In genomic region chr9:100534401-100534800, GRCh38 we compare ENCODE assay signal across 24 cellular contexts. TPM values are rescaled to one million over a fixed set of nuclear protein-coding genes. Genes with fewer than 3 reads are reported as not detected.
DNase-seq lines count a peak whose midpoint lies in the region; ATAC-seq and TF ChIP-seq lines count a peak whose summit lies in the region.
"Had no signal": no experiment of that assay in that cellular context is flagged by ENCODE, and none has a peak within 500 bp of the region (broad histone marks: within the 10 kb centered on the region; RNA-seq: fewer than 3 reads in every experiment).

No MANE protein-coding gene starts in this region.

- TF ChIP-seq POLR2A in adrenal gland (IDR thresholded peaks at IDR 0.05) = no peak

- H3K36me3 Mint-ChIP-seq in T-helper 17 cell (ENCODE audit: low read depth) = no peaks in the 10 kb centered on the region
- H3K36me3 Mint-ChIP-seq: T-cell had no signal

- H3K27me3 Mint-ChIP-seq in T-helper 17 cell = no peaks in the 10 kb centered on the region
- H3K27me3 Mint-ChIP-seq: activated CD8-positive, alpha-beta T cell treated with anti-CD3 and anti-CD28 coated beads for 36 hours; activated naive CD8-positive, alpha-beta T cell; effector memory CD8-positive, alpha-beta T cell; T-cell had no signal

- no peak overlapping the region for H3K4me3 ChIP-seq in SJCRH30
- H3K4me3 ChIP-seq in adrenal gland = no peak overlapping the region
- H3K4me3 ChIP-seq: esophagus squamous epithelium, K562, smooth muscle cell, testis, uterus had no signal

- no peaks in the 10 kb centered on the region for H3K9me3 ChIP-seq in SJCRH30 (replicated peaks)
- no peaks in the 10 kb centered on the region for H3K9me3 ChIP-seq in T-helper 17 cell (ENCODE audit: control insufficient read depth, low read length, poor library complexity, severe bottlenecking)
- H3K9me3 ChIP-seq in adrenal gland (replicated peaks in 1 of 3) = no peaks in the 10 kb centered on the region
- H3K9me3 ChIP-seq: esophagus squamous epithelium, testis, uterus had no signal

- H3K36me3 ChIP-seq in SJCRH30 = 0 out of 2 replicates have a peak, but pooled peaks cover 3% of the 10 kb centered on the region
- no peaks in the 10 kb centered on the region for H3K36me3 ChIP-seq in adrenal gland (replicated peaks in 1 of 2)
- H3K36me3 ChIP-seq: esophagus squamous epithelium, uterus had no signal

- H3K27ac Mint-ChIP-seq in T-helper 17 cell = no peak overlapping the region
- H3K27ac Mint-ChIP-seq: activated CD8-positive, alpha-beta T cell treated with anti-CD3 and anti-CD28 coated beads for 36 hours; activated naive CD8-positive, alpha-beta T cell; effector memory CD8-positive, alpha-beta T cell; T-cell had no signal

- DNase-seq in LHCN-M2 (ENCODE audit: low read depth) = peak; percentile 13
- DNase-seq in SJCRH30 = peak in 1 of 2 experiments; percentile 55
- DNase-seq in fibroblast of the conjunctiva (ENCODE audit: low read depth) = peak; percentile 10
- DNase-seq in pons (ENCODE audit: low spot score) = peak; percentile 84
- DNase-seq in T-helper 17 cell = no peak
- no peak for DNase-seq in central memory CD4-positive, alpha-beta T cell
- DNase-seq in adrenal gland = no peak
- DNase-seq: ACHN; activated CD4-positive, CD25-positive, alpha-beta regulatory T cell treated with anti-CD3 and anti-CD28 coated beads, Interleukin-2, amount 50 U/mL, for 72 hours; activated CD8-positive, alpha-beta T cell treated with anti-CD3 and anti-CD28 coated beads for 36 hours; effector memory CD8-positive, alpha-beta T cell; esophagus squamous epithelium; GOT3; NCI-H1694; NCI-H226; nucleus accumbens; SHP77 treated with DMSO at 0.1 percent for 48 hours; T-cell; testis; uterus had no signal

- H3K4me1 ChIP-seq in SJCRH30 (peaks cover 13% of the 10 kb centered on the region), adrenal gland (replicated peaks in 1 of 2) (no peaks in the 10 kb centered on the region)
- H3K4me1 ChIP-seq: esophagus squamous epithelium, testis, uterus had no signal

- no peak overlapping the region for H3K4me3 Mint-ChIP-seq in T-helper 17 cell
- H3K4me3 Mint-ChIP-seq: activated CD8-positive, alpha-beta T cell treated with anti-CD3 and anti-CD28 coated beads for 36 hours; activated naive CD8-positive, alpha-beta T cell; effector memory CD8-positive, alpha-beta T cell; T-cell had no signal

- ATAC-seq in GM21528 (IDR thresholded peaks at IDR 0.05; ENCODE audit: low FRiP score, unreplicated experiment) (no peak), T-helper 17 cell (no peak)
- ATAC-seq: activated CD8-positive, alpha-beta T cell treated with anti-CD3 and anti-CD28 coated beads for 36 hours; effector memory CD8-positive, alpha-beta T cell; K562; T-cell had no signal

- WGBS in adrenal gland, 4 donors = 75 to 91% (median 86%) methylated on average over 4 of the region's 4 CpGs

- peaks cover 2% of the 10 kb centered on the region for H3K4me1 Mint-ChIP-seq in T-helper 17 cell
- H3K4me1 Mint-ChIP-seq: T-cell had no signal

- TF ChIP-seq CTCF in adrenal gland (IDR thresholded peaks at IDR 0.05) = no peak

- no peaks in the 10 kb centered on the region for H3K27me3 ChIP-seq in SJCRH30
- no peaks in the 10 kb centered on the region for H3K27me3 ChIP-seq in adrenal gland
- H3K27me3 ChIP-seq: esophagus squamous epithelium, testis, uterus had no signal

- intact Hi-C loops in adrenal gland (cut with DNase I) = no loop called here

- H3K27ac ChIP-seq in SJCRH30 = peak overlapping the region; percentile 28
- H3K27ac ChIP-seq in adrenal gland = no peak overlapping the region
- H3K27ac ChIP-seq: esophagus squamous epithelium, testis, uterus had no signal

RNA-seq across cellular contexts. Expression of gene CAVIN4, which starts 43.5 kb away (rescaled TPM):
- total RNA-seq in LHCN-M2 (2014; rRNA removed) (2.2 and 5.2 TPM in 2 replicates), T-helper 17 cell (under 1 TPM in 1 of 2 donors, not detected in 1; 0.13 TPM), adrenal gland (under 1 TPM in 5 of 8 donors, not detected in 3; 0.13 to 0.42 (median 0.28) TPM)
- 10.8 TPM for polyA plus RNA-seq in LHCN-M2 (2012)
- total RNA-seq in SJCRH30 (2014; rRNA removed; shearing (Covaris generic)) = 5.4 and 7.1 TPM in 2 replicates
- polyA plus RNA-seq in adrenal gland = under 1 TPM in 2 of 3 donors, not detected in 1; 0.07 to 0.22 TPM

Comparison
In these comparisons a context has a peak if more than half of its experiments do, and no peak if none do; other contexts are left out.
1. DNase-seq: peak in LHCN-M2 (single experiment), fibroblast of the conjunctiva (single experiment) and pons (single experiment); none in T-helper 17 cell (0 of 3), central memory CD4-positive, alpha-beta T cell (single experiment) and adrenal gland (0 of 7).